ENCODE assay signal across 18 cellular contexts in genomic region chr2:128496700-128497099, GRCh38.
"Had no signal": no experiment of that assay in that cellular context is flagged by ENCODE, and none has a peak within 500 bp of the region (broad histone marks: within the 10 kb centered on the region; RNA-seq: fewer than 3 reads in every experiment).

No MANE protein-coding gene starts in this region.

- H3K36me3 Mint-ChIP-seq: memory B cell had no signal

- H3K4me3 ChIP-seq: coronary artery, hepatocyte, left ventricle myocardium inferior, lower lobe of right lung, right atrium auricular region, thyroid gland, upper lobe of left lung had no signal

- H3K79me2 ChIP-seq: hepatocyte had no signal

- H3K4me1 ChIP-seq: thyroid gland, upper lobe of left lung had no signal

- H3K27me3 ChIP-seq: hepatocyte, neutrophil, right atrium auricular region, thyroid gland had no signal

- ATAC-seq: lower lobe of right lung had no signal

- H3K9me3 ChIP-seq: lower lobe of right lung, neutrophil, right atrium auricular region, thyroid gland had no signal

- H3K27ac Mint-ChIP-seq: memory B cell, naive B cell, nephron progenitor cell had no signal

- H3K4me3 Mint-ChIP-seq: memory B cell, naive B cell, nephron progenitor cell had no signal

- H3K36me3 ChIP-seq: left ventricle myocardium inferior, lower lobe of right lung, neutrophil, right atrium auricular region, thyroid gland, upper lobe of left lung had no signal

- H3K27ac ChIP-seq: coronary artery, hepatocyte, left ventricle myocardium inferior, lower lobe of right lung, neutrophil, right atrium auricular region, thyroid gland, upper lobe of left lung had no signal

- H2AFZ ChIP-seq: hepatocyte had no signal

- DNase-seq: central memory CD4-positive, alpha-beta T cell; effector CD8-positive, alpha-beta T cell; foreskin melanocyte; left ventricle myocardium inferior; lower lobe of right lung; midbrain; naive B cell; nephron progenitor cell; small intestine; stimulated activated CD4-positive, alpha-beta T cell treated with anti-CD3 and anti-CD28 coated beads, Interleukin-12 subunit alpha, Interleukin-12 subunit beta, amount 100 ng/mL, for 4 hours; stimulated activated naive CD4-positive, alpha-beta T cell; thyroid gland had no signal

- H3K4me2 ChIP-seq: hepatocyte had no signal
